Comparison of ENCODE assay signal across 11 cellular contexts in the genomic region with DNA sequence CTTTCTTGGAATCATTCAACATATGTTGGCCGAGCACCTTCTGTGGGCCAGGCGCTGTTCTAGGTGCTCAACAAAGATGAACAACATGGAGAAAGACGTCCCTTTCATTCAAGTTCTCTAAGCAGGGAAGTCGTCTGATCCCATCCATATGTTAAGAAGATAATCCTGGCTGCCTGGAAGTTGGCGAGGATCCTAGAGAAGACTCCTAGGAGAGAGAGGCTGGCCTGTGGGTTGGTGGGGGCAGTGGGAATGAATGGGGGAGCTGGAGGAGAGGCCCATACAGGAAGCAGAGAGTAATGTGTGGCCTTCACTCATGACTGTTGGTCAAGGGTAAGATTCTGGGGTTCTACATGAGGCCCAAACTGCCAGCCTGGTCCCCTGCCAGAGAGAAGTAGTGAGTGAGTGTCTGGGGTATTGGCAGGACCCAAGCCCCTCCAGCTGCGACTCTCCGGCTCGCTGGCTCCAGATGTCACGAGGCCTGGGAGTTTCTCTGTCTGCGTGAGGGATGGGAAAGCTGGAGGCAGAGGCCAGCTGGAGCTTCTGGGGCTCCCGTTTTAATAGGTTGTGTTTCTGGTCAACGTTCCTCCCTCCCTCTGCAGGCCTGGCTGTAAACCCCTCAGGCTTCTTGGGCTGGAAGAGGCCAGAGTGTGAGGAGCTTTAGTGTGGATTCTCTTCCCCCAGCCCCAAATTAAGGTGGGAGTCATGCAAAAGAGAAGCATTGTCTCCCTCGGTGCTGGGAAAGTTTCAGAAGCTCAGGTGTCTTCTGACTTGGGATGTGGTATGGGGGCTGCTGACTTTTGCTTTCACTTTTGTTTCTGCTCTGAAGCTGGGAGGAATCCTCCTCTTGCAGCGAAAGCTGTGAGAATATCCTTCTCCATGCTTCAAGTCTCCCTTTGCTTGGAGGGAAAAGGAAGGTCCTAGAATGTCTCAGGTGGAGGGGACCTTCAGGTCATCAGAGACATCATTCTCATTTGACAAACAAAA. TPM values are rescaled to one million over a fixed set of nuclear protein-coding genes. Genes with fewer than 3 reads are reported as not detected.
DNase-seq lines count a peak whose midpoint lies in the region; ATAC-seq and TF ChIP-seq lines count a peak whose summit lies in the region.
"Had no signal": no experiment of that assay in that cellular context is flagged by ENCODE, and none has a peak within 500 bp of the region (broad histone marks: within the 10 kb centered on the region; RNA-seq: fewer than 3 reads in every experiment).

No MANE protein-coding gene starts in this region.

- no peak overlapping the region for H2BK15ac ChIP-seq in mesendoderm (replicated peaks; ENCODE audit: low read depth)

- no peak overlapping the region for H4K5ac ChIP-seq in mesendoderm (ENCODE audit: low read length)

- H3K56ac ChIP-seq in mesendoderm (ENCODE audit: low read length), result no peak overlapping the region

- H3K79me2 ChIP-seq in mesendoderm (ENCODE audit: control insufficient read depth, insufficient read depth, low read length), result no peaks in the 10 kb centered on the region

- no peak for TF ChIP-seq POLR2A in testis (IDR thresholded peaks at IDR 0.05)

- no CpG with 5 or more reads among the region's 14 CpGs for WGBS in mesendoderm (ENCODE audit: extremely low coverage, insufficient coverage, low lambda C conversion rate)
- 56 to 75% methylated on average over 13 to 14 of the region's 14 CpGs for WGBS in testis, 2 donors

- DNase-seq in A673 (ENCODE audit: low spot score) (peak; percentile 25), GM12865 (ENCODE audit: low read depth) (peak; percentile 49), T-cell (no peak), left lung (no peak), GOT3 (lab: John Stamatoyannopoulos, UW) (no peak), mesendoderm (no peak), testis (no peak)
- DNase-seq: activated CD8-positive, alpha-beta memory T cell treated with anti-CD3 and anti-CD28 coated beads for 24 hours; NK-92 treated with Interleukin-12 subunit alpha and Interleukin-12 subunit beta, amount 100 ng/mL, for 24 hours had no signal

- POLR2A ChIA-PET in A673 (lab: Charles Lee; ENCODE audit: low non-redundant PET) (no interaction called here), T-cell (lab: Charles Lee) (no interaction called here)

- H3K79me1 ChIP-seq in mesendoderm (ENCODE audit: low read length), result peaks cover 4% of the 10 kb centered on the region

- no peak overlapping the region for H2BK120ac ChIP-seq in mesendoderm (ENCODE audit: low read depth, low read length)

- no peak overlapping the region for H3K4me2 ChIP-seq in mesendoderm (ENCODE audit: low read length)

- H3K4me3 ChIP-seq in A673 (ENCODE audit: low read depth, low read length, poor library complexity, severe bottlenecking), result no peak overlapping the region
- no peak overlapping the region for H3K4me3 ChIP-seq in GM12865 (ENCODE audit: low read depth, low read length)
- H3K4me3 ChIP-seq in left lung, result peak overlapping the region in 1 of 2 donors; percentile 80
- H3K4me3 ChIP-seq in mesendoderm (ENCODE audit: low read length), result no peak overlapping the region
- H3K4me3 ChIP-seq in testis, result no peak overlapping the region

- ATAC-seq in T-cell (replicated peaks in 1 of 4) (no peak), left lung (no peak), GM21723 (IDR thresholded peaks at IDR 0.05; ENCODE audit: unreplicated experiment) (no peak)

- H3K9me3 ChIP-seq in A673 (ENCODE audit: low read depth, low read length, poor library complexity, severe bottlenecking), result no peaks in the 10 kb centered on the region
- no peaks in the 10 kb centered on the region for H3K9me3 ChIP-seq in left lung
- no peaks in the 10 kb centered on the region for H3K9me3 ChIP-seq in testis

- no peak overlapping the region for H2AK5ac ChIP-seq in mesendoderm (ENCODE audit: low read length)

- intact Hi-C loops in A673 (cut with micrococcal nuclease; ENCODE audit: unreplicated experiment) (no loop called here), left lung (cut with DNase I) (loop anchor here in 1 of 2 donors (10.0 kb wide), 1 partner anchor 109 kb away; no protein-coding TSS in a partner anchor), testis (cut with DNase I; ENCODE audit: low total_unique reads) (loop anchor here (10.0 kb wide), 1 partner anchor 119 kb away; no protein-coding TSS in a partner anchor)

- no peak overlapping the region for H3K9ac ChIP-seq in mesendoderm (ENCODE audit: low read length)

- peak overlapping the region; percentile 26 to 47 (median 46) for H3K4me3 Mint-ChIP-seq in T-cell
- H3K4me3 Mint-ChIP-seq: memory B cell had no signal

- CTCF ChIA-PET in A673 (lab: Charles Lee), result no interaction called here
- CTCF ChIA-PET in T-cell (lab: Charles Lee), result interaction anchor here (0.6 kb wide), 4 partner anchors 92 to 172 kb away, joined by 3 to 7 read pairs (median 4); no protein-coding TSS in a partner anchor

- H3K4me1 ChIP-seq in A673 (ENCODE audit: insufficient read depth, low read length, poor library complexity, severe bottlenecking) (peaks cover 13% of the 10 kb centered on the region), left lung (peaks cover 13 to 74% of the 10 kb centered on the region in 2 donors), mesendoderm (ENCODE audit: control insufficient read depth, low read depth, low read length) (no peaks in the 10 kb centered on the region), testis (peaks cover 14% of the 10 kb centered on the region)

- H3K27me3 ChIP-seq in A673 (replicated peaks; ENCODE audit: insufficient read depth, low read depth, low read length, poor library complexity) (no peaks in the 10 kb centered on the region), left lung (peaks cover 0 to 43% of the 10 kb centered on the region in 2 donors), mesendoderm (ENCODE audit: insufficient read depth, low read length, poor library complexity) (no peaks in the 10 kb centered on the region), testis (no peaks in the 10 kb centered on the region)

- H3K9me3 Mint-ChIP-seq in T-cell, result no peaks in the 10 kb centered on the region
- H3K9me3 Mint-ChIP-seq: memory B cell had no signal

- no peak for TF ChIP-seq CTCF in A673 (conservative IDR thresholded peaks at IDR 0.05; ENCODE audit: low read depth, low read length)
- TF ChIP-seq CTCF in GM12865 (IDR thresholded peaks at IDR 0.05; ENCODE audit: insufficient read depth, low read depth, low read length, missing control alignments), result no peak
- no peak for TF ChIP-seq CTCF in left lung (IDR thresholded peaks at IDR 0.05)
- TF ChIP-seq CTCF in testis (IDR thresholded peaks at IDR 0.05), result no peak

- no peak overlapping the region for H3K4ac ChIP-seq in mesendoderm (ENCODE audit: low read depth, low read length)

- no peak overlapping the region for H2BK5ac ChIP-seq in mesendoderm (ENCODE audit: low read length)

- no peak overlapping the region for H3K27ac ChIP-seq in A673 (ENCODE audit: low read depth, low read length, poor library complexity, severe bottlenecking)
- peak overlapping the region; percentile 42 to 83 for H3K27ac ChIP-seq in left lung
- no peak overlapping the region for H3K27ac ChIP-seq in mesendoderm (ENCODE audit: low read depth, low read length)
- no peak overlapping the region for H3K27ac ChIP-seq in testis

- no peaks in the 10 kb centered on the region for H3K36me3 Mint-ChIP-seq in T-cell
- H3K36me3 Mint-ChIP-seq: memory B cell had no signal

- peaks cover 21 to 39% (median 30%) of the 10 kb centered on the region in 3 donors for H3K4me1 Mint-ChIP-seq in T-cell

- H3K18ac ChIP-seq in mesendoderm (ENCODE audit: low read length), result no peak overlapping the region

- H3K27ac Mint-ChIP-seq in T-cell, result peak overlapping the region in 1 of 2 donors; percentile 39
- H3K27ac Mint-ChIP-seq: memory B cell had no signal

- H3K36me3 ChIP-seq in A673 (ENCODE audit: insufficient read depth, low read length, poor library complexity, severe bottlenecking), result no peaks in the 10 kb centered on the region
- H3K36me3 ChIP-seq in left lung, result no peaks in the 10 kb centered on the region
- no peaks in the 10 kb centered on the region for H3K36me3 ChIP-seq in mesendoderm (ENCODE audit: control insufficient read depth, insufficient read depth, low read length)
- H3K36me3 ChIP-seq in testis (ENCODE audit: low read depth, missing control alignments), result no peaks in the 10 kb centered on the region

- BruUV-seq in A673 (replicated peaks; lab: Mats Ljungman, UMichigan), result no TSS peak

- no peak overlapping the region for H3K23ac ChIP-seq in mesendoderm (ENCODE audit: low read length)

- H4K8ac ChIP-seq in mesendoderm (ENCODE audit: low read depth, low read length), result no peak overlapping the region

- peaks cover 27 to 45% of the 10 kb centered on the region in 2 donors for H3K27me3 Mint-ChIP-seq in T-cell

RNA-seq across cellular contexts. Expression of gene TMEM51, which starts 2.5 kb away (rescaled TPM):
- 1.7 TPM in 2 replicates for total RNA-seq in A673 (2021)
- under 1 TPM in 2 of 5 donors, not detected in 3; 0.23 to 0.26 TPM for total RNA-seq in T-cell
- 10 to 100 TPM; 17.9 TPM for total RNA-seq in left lung
- 3.1 TPM for polyA plus RNA-seq in mesendoderm (2013, experiment 1 of 2)
- 3.1 TPM for polyA plus RNA-seq in mesendoderm (2013, experiment 2 of 2)
- total RNA-seq in testis, result 1 to 10 TPM; 5.3 to 7.9 TPM
- 5.3 TPM for polyA plus RNA-seq in testis (ENCODE audit: insufficient read depth, low read depth, low replicate concordance)

Comparison
In these comparisons a context has a peak if more than half of its experiments do, and no peak if none do; other contexts are left out.
1. DNase-seq: peak in A673 (single experiment) and GM12865 (single experiment); none in T-cell (0 of 34), left lung (0 of 2), GOT3 (single experiment), mesendoderm (single experiment) and testis (single experiment).
2. H3K27ac ChIP-seq: peak in left lung (2 of 2); none in A673 (single experiment), mesendoderm (single experiment) and testis (0 of 2).